ENCODE assay signal across 1 cellular context in genomic region chr20:3180319-3180718, GRCh38.
TF ChIP-seq lines count a peak whose summit lies in the region.

No MANE protein-coding gene starts in this region.

TF ChIP-seq in HepG2, 621 proteins besides CTCF, POLR2A, EP300 and RAD21:
- 0 out of 2 replicates have a peak, but pooled peaks have one; percentile 29 for TF ChIP-seq LCORL (IDR thresholded peaks at IDR 0.05)
- TF ChIP-seq LCORL (CRISPR knock-in tag; IDR thresholded peaks at IDR 0.05), result no peak
- TF ChIP-seq CBX1 (IDR thresholded peaks at IDR 0.05; ENCODE audit: low read depth), result no peak
- TF ChIP-seq ZNF263 (CRISPR knock-in tag; IDR thresholded peaks at IDR 0.05), result peak; percentile 94
